In the genomic region with DNA sequence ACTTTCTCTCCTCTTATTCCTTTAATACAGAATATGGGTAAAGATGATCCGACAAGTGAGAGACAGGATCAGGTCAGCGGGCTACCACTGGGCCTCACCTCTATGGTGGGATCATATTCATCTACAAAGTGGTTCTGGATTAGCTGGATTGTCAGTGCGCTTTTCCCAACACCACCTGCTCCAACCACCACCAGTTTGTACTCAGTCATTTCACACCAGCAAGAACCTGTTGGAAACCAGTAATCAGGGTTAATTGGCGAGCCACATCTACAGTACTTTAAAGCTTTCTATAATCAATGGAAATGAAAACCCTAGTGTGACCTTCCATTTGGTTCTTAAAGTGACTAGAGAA, we compare ENCODE assay signal across 8 cellular contexts. TPM values are rescaled to one million over a fixed set of nuclear protein-coding genes. Genes with fewer than 3 reads are reported as not detected.
DNase-seq lines count a peak whose midpoint lies in the region; ATAC-seq and TF ChIP-seq lines count a peak whose summit lies in the region.

No MANE protein-coding gene starts in this region.

- peak overlapping the region; percentile 88 for H3K27ac ChIP-seq in KOPT-K1 (ENCODE audit: low read depth, low read length, poor library complexity, severe bottlenecking)
- peak overlapping the region; percentile 69 for H3K27ac ChIP-seq in cingulate gyrus (ENCODE audit: low read depth, low read length)
- peak overlapping the region; percentile 98 for H3K27ac ChIP-seq in naive thymus-derived CD4-positive, alpha-beta T cell (ENCODE audit: low read depth, low read length)

- H3K27me3 ChIP-seq in GM06990 (replicated peaks; ENCODE audit: control insufficient read depth, insufficient read depth, low read length): no peaks in the 10 kb centered on the region
- H3K27me3 ChIP-seq in naive thymus-derived CD4-positive, alpha-beta T cell (ENCODE audit: control insufficient read depth in 2 of 2, insufficient read depth in 2 of 2, low read length in 2 of 2): no peaks in the 10 kb centered on the region

- POLR2A ChIA-PET in naive thymus-derived CD4-positive, alpha-beta T cell (lab: Charles Lee): interaction anchor here (0.6 to 3.2 kb wide), 11 partner anchors 9 to 373 kb away, joined by 3 to 36 read pairs (median 4); a partner anchor contains a TSS

- no peak for TF ChIP-seq CTCF in GM06990 (IDR thresholded peaks at IDR 0.05; ENCODE audit: insufficient read depth, low read length, poor library complexity, severe bottlenecking)

- H3K9me3 Mint-ChIP-seq in naive thymus-derived CD4-positive, alpha-beta T cell: peaks cover 0 to 5% (median 0%) of the 10 kb centered on the region in 11 donors

- no peak for DNase-seq in GM06990 (ENCODE audit: extremely low read depth, insufficient read length)
- DNase-seq in naive thymus-derived CD4-positive, alpha-beta T cell: no peak
- DNase-seq in effector CD4-positive, alpha-beta T cell: no peak

- H3K27ac Mint-ChIP-seq in naive thymus-derived CD4-positive, alpha-beta T cell: peak overlapping the region; percentile 93 to 99 (median 97)

- ATAC-seq in naive thymus-derived CD4-positive, alpha-beta T cell: no peak
- ATAC-seq in GM18909 (IDR thresholded peaks at IDR 0.05; ENCODE audit: poor library complexity, unreplicated experiment) (no peak), GM21576 (IDR thresholded peaks at IDR 0.05; ENCODE audit: unreplicated experiment) (no peak), GM18858 (IDR thresholded peaks at IDR 0.05; ENCODE audit: unreplicated experiment) (no peak)

- peak overlapping the region; percentile 91 to 100 (median 96) for H3K4me3 Mint-ChIP-seq in naive thymus-derived CD4-positive, alpha-beta T cell

- peaks cover 15% of the 10 kb centered on the region for H3K36me3 ChIP-seq in GM06990 (ENCODE audit: control insufficient read depth, insufficient read depth, low read length)
- peaks cover 78% of the 10 kb centered on the region for H3K36me3 ChIP-seq in KOPT-K1 (ENCODE audit: insufficient read depth, low read length)
- H3K36me3 ChIP-seq in naive thymus-derived CD4-positive, alpha-beta T cell (ENCODE audit: control insufficient read depth in 2 of 3, insufficient read depth in 3 of 3, low read length in 3 of 3): peaks cover 18 to 60% (median 32%) of the 10 kb centered on the region in 3 experiments

- peaks cover 17 to 20% of the 10 kb centered on the region in 2 donors for H3K4me1 ChIP-seq in naive thymus-derived CD4-positive, alpha-beta T cell (ENCODE audit: control insufficient read depth in 2 of 2, insufficient read depth in 2 of 2, low read length in 2 of 2)

- no peaks in the 10 kb centered on the region for H3K9me3 ChIP-seq in KOPT-K1 (ENCODE audit: insufficient read depth, low read length, poor library complexity, severe bottlenecking)
- no peaks in the 10 kb centered on the region for H3K9me3 ChIP-seq in naive thymus-derived CD4-positive, alpha-beta T cell (ENCODE audit: control insufficient read depth in 2 of 3, low read length in 3 of 3)

- intact Hi-C loops in naive thymus-derived CD4-positive, alpha-beta T cell (cut with micrococcal nuclease): loop anchor here (1.0 to 5.0 kb wide), 12 partner anchors 41 to 1999 kb away; a partner anchor contains a TSS

- H3K27me3 Mint-ChIP-seq in naive thymus-derived CD4-positive, alpha-beta T cell: no peaks in the 10 kb centered on the region

- CTCF ChIA-PET in naive thymus-derived CD4-positive, alpha-beta T cell (lab: Charles Lee): no interaction called here

- H3K4me1 Mint-ChIP-seq in naive thymus-derived CD4-positive, alpha-beta T cell: peaks cover 10 to 34% (median 25%) of the 10 kb centered on the region in 7 donors

- peaks cover 13 to 36% (median 22%) of the 10 kb centered on the region in 5 donors for H3K36me3 Mint-ChIP-seq in naive thymus-derived CD4-positive, alpha-beta T cell

- H3K4me3 ChIP-seq in GM06990 (replicated peaks; ENCODE audit: low read depth, low read length): peak overlapping the region; percentile 96
- H3K4me3 ChIP-seq in naive thymus-derived CD4-positive, alpha-beta T cell (ENCODE audit: low read length): peak overlapping the region; percentile 98

RNA-seq across cellular contexts. Expression of a gene that starts 0.6 kb away (rescaled TPM):
- 10 to 100 TPM; 22.3 to 56.0 (median 25.0) TPM for total RNA-seq in naive thymus-derived CD4-positive, alpha-beta T cell
- polyA plus RNA-seq in naive thymus-derived CD4-positive, alpha-beta T cell: 10 to 100 TPM; 15.7 to 23.4 TPM

RNA-seq across cellular contexts. Expression of a gene that starts 20.6 kb away (rescaled TPM):
- not detected for total RNA-seq in naive thymus-derived CD4-positive, alpha-beta T cell
- not detected for polyA plus RNA-seq in naive thymus-derived CD4-positive, alpha-beta T cell

RNA-seq across cellular contexts. Expression of a gene that starts 41.9 kb away (rescaled TPM):
- total RNA-seq in naive thymus-derived CD4-positive, alpha-beta T cell: 100 to 1,000 TPM; 378 to 638 (median 561) TPM
- 100 to 1,000 TPM; 354 to 409 TPM for polyA plus RNA-seq in naive thymus-derived CD4-positive, alpha-beta T cell

RNA-seq across cellular contexts. Expression of a gene that starts 46.1 kb away (rescaled TPM):
- 1 to 10 TPM in 3 of 5 experiments, under 1 TPM in 2; 0.27 to 1.6 (median 1.0) TPM for total RNA-seq in naive thymus-derived CD4-positive, alpha-beta T cell
- under 1 TPM; 0.28 to 0.89 TPM for polyA plus RNA-seq in naive thymus-derived CD4-positive, alpha-beta T cell
